ENCODE assay signal across 1 cellular context in the genomic region with DNA sequence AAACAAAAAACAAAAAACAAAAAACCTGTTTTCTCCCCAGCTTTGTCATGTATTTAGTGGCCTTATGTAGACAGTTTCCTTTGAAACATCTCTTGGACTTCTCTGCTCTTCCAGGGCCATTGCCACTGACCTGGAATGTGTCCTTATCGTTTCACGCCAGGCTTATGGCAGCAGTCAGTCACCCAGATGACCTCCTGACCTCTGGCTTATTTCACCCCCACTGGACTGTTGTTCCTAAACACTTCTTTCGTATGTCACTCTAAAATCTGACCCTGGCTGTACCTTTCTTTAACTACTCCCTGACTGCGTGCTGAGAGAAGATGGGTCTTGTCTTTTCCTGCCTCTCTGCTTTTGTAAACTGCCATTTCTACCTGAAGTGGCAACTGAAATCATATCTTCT.
TF ChIP-seq lines count a peak whose summit lies in the region.

No MANE protein-coding gene starts in this region.

TF ChIP-seq in K562, 482 proteins besides CTCF, POLR2A, EP300 and RAD21 (continued from another document and continues in another):
- TF ChIP-seq, protein P1, sequence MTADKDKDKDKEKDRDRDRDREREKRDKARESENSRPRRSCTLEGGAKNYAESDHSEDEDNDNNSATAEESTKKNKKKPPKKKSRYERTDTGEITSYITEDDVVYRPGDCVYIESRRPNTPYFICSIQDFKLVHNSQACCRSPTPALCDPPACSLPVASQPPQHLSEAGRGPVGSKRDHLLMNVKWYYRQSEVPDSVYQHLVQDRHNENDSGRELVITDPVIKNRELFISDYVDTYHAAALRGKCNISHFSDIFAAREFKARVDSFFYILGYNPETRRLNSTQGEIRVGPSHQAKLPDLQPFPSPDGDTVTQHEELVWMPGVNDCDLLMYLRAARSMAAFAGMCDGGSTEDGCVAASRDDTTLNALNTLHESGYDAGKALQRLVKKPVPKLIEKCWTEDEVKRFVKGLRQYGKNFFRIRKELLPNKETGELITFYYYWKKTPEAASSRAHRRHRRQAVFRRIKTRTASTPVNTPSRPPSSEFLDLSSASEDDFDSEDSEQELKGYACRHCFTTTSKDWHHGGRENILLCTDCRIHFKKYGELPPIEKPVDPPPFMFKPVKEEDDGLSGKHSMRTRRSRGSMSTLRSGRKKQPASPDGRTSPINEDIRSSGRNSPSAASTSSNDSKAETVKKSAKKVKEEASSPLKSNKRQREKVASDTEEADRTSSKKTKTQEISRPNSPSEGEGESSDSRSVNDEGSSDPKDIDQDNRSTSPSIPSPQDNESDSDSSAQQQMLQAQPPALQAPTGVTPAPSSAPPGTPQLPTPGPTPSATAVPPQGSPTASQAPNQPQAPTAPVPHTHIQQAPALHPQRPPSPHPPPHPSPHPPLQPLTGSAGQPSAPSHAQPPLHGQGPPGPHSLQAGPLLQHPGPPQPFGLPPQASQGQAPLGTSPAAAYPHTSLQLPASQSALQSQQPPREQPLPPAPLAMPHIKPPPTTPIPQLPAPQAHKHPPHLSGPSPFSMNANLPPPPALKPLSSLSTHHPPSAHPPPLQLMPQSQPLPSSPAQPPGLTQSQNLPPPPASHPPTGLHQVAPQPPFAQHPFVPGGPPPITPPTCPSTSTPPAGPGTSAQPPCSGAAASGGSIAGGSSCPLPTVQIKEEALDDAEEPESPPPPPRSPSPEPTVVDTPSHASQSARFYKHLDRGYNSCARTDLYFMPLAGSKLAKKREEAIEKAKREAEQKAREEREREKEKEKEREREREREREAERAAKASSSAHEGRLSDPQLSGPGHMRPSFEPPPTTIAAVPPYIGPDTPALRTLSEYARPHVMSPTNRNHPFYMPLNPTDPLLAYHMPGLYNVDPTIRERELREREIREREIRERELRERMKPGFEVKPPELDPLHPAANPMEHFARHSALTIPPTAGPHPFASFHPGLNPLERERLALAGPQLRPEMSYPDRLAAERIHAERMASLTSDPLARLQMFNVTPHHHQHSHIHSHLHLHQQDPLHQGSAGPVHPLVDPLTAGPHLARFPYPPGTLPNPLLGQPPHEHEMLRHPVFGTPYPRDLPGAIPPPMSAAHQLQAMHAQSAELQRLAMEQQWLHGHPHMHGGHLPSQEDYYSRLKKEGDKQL (CRISPR knock-in tag; IDR thresholded peaks at IDR 0.05; ENCODE audit: borderline replicate concordance): no peak
- TF ChIP-seq, protein P2, sequence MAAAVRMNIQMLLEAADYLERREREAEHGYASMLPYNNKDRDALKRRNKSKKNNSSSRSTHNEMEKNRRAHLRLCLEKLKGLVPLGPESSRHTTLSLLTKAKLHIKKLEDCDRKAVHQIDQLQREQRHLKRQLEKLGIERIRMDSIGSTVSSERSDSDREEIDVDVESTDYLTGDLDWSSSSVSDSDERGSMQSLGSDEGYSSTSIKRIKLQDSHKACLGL (CRISPR knock-in tag; IDR thresholded peaks at IDR 0.05; ENCODE audit: borderline replicate concordance, poor library complexity, severe bottlenecking): no peak
- TF ChIP-seq DPF2 (IDR thresholded peaks at IDR 0.05) (peak; percentile 92), ZNF140 (CRISPR knock-in tag; IDR thresholded peaks at IDR 0.05) (no peak), ZNF75A (CRISPR knock-in tag; IDR thresholded peaks at IDR 0.05) (no peak), SIN3B (IDR thresholded peaks at IDR 0.05; ENCODE audit: low read depth) (no peak), CCNT2 (IDR thresholded peaks at IDR 0.05; ENCODE audit: borderline replicate concordance, extremely low read depth, insufficient read length, low read depth, low read length) (no peak), FIP1L1 (IDR thresholded peaks at IDR 0.05; ENCODE audit: low read depth, low read length, poor library complexity, severe bottlenecking) (no peak), SLC30A9 (CRISPR knock-in tag; IDR thresholded peaks at IDR 0.05) (no peak), SREBF2 (CRISPR knock-in tag; IDR thresholded peaks at IDR 0.05) (no peak), NELFE (IDR thresholded peaks at IDR 0.05; ENCODE audit: insufficient read depth, insufficient read length) (no peak), SPI1 (IDR thresholded peaks at IDR 0.05; ENCODE audit: borderline replicate concordance, low read depth, low read length) (no peak), MEF2A (IDR thresholded peaks at IDR 0.05; ENCODE audit: control insufficient read depth, low read depth, low read length) (no peak), ZNF165 (CRISPR knock-in tag; IDR thresholded peaks at IDR 0.05; ENCODE audit: borderline replicate concordance) (no peak), ZNF707 (CRISPR knock-in tag; conservative IDR thresholded peaks at IDR 0.05) (no peak), ZFP36 (IDR thresholded peaks at IDR 0.05; ENCODE audit: low read depth, low read length, partially characterized antibody) (no peak), RFX1 (IDR thresholded peaks at IDR 0.05) (no peak), ZNF668 (CRISPR knock-in tag; IDR thresholded peaks at IDR 0.05) (no peak), SRSF7 (optimal IDR thresholded peaks at IDR 0.05; ENCODE audit: low read depth, low read length) (no peak), HEY1 (CRISPR knock-in tag; IDR thresholded peaks at IDR 0.05; ENCODE audit: borderline replicate concordance) (no peak), GABPB2 (CRISPR knock-in tag; conservative IDR thresholded peaks at IDR 0.05) (no peak)
- TF ChIP-seq, protein P3, sequence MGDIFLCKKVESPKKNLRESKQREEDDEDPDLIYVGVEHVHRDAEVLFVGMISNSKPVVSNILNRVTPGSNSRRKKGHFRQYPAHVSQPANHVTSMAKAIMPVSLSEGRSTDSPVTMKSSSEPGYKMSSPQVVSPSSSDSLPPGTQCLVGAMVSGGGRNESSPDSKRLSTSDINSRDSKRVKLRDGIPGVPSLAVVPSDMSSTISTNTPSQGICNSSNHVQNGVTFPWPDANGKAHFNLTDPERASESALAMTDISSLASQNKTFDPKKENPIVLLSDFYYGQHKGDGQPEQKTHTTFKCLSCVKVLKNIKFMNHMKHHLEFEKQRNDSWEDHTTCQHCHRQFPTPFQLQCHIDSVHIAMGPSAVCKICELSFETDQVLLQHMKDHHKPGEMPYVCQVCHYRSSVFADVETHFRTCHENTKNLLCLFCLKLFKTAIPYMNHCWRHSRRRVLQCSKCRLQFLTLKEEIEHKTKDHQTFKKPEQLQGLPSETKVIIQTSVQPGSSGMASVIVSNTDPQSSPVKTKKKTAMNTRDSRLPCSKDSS (IDR thresholded peaks at IDR 0.05; ENCODE audit: low read depth, partially characterized antibody): no peak
- TF ChIP-seq, protein P4, sequence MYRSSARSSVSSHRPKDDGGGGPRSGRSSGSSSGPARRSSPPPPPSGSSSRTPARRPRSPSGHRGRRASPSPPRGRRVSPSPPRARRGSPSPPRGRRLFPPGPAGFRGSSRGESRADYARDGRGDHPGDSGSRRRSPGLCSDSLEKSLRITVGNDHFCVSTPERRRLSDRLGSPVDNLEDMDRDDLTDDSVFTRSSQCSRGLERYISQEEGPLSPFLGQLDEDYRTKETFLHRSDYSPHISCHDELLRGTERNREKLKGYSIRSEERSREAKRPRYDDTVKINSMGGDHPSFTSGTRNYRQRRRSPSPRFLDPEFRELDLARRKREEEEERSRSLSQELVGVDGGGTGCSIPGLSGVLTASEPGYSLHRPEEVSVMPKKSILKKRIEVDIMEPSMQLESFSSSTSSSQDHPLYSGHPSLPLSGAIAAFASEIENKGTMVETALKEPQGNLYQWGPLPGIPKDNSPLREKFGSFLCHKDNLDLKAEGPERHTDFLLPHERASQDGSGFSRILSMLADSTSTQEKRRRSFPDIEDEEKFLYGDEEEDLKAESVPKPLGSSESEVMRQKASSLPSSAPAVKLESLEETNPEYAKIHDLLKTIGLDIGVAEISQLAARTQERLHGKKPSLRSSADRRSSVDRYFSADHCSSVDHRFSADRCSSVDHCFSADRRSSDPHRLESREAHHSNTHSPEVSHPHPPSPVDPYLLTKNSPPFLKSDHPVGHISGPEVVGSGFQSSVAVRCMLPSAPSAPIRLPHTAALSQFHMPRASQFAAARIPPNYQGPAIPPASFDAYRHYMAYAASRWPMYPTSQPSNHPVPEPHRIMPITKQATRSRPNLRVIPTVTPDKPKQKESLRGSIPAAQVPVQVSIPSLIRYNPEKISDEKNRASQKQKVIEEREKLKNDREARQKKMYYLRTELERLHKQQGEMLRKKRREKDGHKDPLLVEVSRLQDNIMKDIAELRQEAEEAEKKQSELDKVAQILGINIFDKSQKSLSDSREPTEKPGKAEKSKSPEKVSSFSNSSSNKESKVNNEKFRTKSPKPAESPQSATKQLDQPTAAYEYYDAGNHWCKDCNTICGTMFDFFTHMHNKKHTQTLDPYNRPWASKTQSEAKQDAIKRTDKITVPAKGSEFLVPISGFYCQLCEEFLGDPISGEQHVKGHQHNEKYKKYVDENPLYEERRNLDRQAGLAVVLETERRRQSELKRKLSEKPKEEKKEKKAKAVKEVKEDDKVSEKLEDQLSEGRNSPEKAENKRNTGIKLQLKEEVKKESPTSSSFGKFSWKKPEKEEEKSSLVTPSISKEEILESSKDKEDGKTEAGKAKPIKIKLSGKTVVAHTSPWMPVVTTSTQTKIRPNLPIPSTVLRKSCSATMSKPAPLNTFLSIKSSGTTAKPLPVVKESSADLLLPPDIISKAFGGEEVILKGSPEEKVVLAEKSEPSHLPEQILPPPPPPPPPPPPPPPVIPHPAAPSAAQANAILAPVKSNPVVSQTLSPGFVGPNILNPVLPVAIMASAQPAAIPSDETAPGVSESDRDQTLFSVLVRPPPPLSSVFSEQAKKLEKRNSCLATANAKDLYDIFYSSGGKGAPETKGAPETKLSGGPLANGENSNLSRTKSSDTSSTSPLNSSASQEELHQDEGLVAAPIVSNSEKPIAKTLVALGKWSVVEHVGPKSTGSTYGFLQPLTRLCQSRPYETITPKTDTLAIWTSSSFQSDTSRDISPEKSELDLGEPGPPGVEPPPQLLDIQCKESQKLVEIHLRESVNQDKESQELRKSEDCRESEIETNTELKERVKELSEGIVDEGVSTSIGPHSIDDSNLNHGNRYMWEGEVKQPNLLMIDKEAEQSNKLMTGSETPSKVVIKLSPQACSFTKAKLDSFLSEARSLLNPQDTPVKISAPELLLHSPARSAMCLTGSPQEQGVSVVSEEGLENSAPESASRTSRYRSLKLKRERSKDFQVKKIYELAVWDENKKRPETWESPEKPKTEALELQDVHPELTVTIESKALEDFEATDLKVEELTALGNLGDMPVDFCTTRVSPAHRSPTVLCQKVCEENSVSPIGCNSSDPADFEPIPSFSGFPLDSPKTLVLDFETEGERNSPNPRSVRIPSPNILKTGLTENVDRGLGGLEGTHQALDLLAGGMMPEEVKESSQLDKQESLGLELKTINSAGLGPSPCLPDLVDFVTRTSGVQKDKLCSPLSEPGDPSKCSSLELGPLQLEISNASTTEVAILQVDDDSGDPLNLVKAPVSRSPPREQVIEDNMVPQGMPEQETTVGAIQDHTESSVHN (IDR thresholded peaks at IDR 0.05; ENCODE audit: borderline replicate concordance in 1 of 2, low read depth in 1 of 2): no peak
- TF ChIP-seq, protein P5, sequence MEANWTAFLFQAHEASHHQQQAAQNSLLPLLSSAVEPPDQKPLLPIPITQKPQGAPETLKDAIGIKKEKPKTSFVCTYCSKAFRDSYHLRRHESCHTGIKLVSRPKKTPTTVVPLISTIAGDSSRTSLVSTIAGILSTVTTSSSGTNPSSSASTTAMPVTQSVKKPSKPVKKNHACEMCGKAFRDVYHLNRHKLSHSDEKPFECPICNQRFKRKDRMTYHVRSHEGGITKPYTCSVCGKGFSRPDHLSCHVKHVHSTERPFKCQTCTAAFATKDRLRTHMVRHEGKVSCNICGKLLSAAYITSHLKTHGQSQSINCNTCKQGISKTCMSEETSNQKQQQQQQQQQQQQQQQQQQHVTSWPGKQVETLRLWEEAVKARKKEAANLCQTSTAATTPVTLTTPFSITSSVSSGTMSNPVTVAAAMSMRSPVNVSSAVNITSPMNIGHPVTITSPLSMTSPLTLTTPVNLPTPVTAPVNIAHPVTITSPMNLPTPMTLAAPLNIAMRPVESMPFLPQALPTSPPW (CRISPR knock-in tag; IDR thresholded peaks at IDR 0.05): 0 out of 2 replicates have a peak, but pooled peaks have one; percentile 25
- TF ChIP-seq, protein P6, sequence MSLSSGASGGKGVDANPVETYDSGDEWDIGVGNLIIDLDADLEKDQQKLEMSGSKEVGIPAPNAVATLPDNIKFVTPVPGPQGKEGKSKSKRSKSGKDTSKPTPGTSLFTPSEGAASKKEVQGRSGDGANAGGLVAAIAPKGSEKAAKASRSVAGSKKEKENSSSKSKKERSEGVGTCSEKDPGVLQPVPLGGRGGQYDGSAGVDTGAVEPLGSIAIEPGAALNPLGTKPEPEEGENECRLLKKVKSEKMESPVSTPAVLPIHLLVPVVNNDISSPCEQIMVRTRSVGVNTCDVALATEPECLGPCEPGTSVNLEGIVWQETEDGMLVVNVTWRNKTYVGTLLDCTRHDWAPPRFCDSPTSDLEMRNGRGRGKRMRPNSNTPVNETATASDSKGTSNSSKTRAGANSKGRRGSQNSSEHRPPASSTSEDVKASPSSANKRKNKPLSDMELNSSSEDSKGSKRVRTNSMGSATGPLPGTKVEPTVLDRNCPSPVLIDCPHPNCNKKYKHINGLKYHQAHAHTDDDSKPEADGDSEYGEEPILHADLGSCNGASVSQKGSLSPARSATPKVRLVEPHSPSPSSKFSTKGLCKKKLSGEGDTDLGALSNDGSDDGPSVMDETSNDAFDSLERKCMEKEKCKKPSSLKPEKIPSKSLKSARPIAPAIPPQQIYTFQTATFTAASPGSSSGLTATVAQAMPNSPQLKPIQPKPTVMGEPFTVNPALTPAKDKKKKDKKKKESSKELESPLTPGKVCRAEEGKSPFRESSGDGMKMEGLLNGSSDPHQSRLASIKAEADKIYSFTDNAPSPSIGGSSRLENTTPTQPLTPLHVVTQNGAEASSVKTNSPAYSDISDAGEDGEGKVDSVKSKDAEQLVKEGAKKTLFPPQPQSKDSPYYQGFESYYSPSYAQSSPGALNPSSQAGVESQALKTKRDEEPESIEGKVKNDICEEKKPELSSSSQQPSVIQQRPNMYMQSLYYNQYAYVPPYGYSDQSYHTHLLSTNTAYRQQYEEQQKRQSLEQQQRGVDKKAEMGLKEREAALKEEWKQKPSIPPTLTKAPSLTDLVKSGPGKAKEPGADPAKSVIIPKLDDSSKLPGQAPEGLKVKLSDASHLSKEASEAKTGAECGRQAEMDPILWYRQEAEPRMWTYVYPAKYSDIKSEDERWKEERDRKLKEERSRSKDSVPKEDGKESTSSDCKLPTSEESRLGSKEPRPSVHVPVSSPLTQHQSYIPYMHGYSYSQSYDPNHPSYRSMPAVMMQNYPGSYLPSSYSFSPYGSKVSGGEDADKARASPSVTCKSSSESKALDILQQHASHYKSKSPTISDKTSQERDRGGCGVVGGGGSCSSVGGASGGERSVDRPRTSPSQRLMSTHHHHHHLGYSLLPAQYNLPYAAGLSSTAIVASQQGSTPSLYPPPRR (CRISPR knock-in tag; IDR thresholded peaks at IDR 0.05; ENCODE audit: borderline replicate concordance): no peak
